ENCODE assay signal across 15 cellular contexts in the genomic region with DNA sequence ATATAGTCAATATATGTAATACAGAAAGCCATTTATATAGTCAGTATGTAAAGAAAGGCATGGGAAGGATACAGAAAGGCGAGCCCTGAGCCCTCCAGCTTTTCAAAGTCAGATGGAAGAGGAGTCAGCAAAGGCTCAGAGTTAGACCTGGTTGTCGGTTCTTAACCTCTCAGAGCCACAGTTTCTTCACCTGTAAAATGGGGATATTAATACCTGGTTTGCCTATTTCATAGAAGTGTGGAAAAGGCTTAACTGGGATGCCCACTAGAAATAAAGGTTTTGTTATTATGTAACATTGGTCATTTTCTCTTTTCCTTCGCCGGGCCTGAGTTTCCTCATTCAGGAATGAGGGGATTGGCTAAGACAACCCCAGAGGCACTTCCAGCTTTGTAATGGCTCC.
"Had no signal": no experiment of that assay in that cellular context is flagged by ENCODE, and none has a peak within 500 bp of the region (broad histone marks: within the 10 kb centered on the region; RNA-seq: fewer than 3 reads in every experiment).

No MANE protein-coding gene starts in this region.

- H3K9me3 Mint-ChIP-seq: T-cell had no signal

- DNase-seq: activated CD4-positive, alpha-beta T cell treated with anti-CD3 and anti-CD28 coated beads for 4 hours; activated CD8-positive, alpha-beta memory T cell treated with anti-CD3 and anti-CD28 coated beads, Interleukin-2, amount 50 U/mL, for 48 hours; activated CD8-positive, alpha-beta T cell treated with anti-CD3 and anti-CD28 coated beads, Interleukin-2, amount 10 ng/mL, durations not matched to agents 7 days and 5 days; activated effector memory CD4-positive, alpha-beta T cell treated with Interleukin-2 at 50 U/mL for 16 hours; gastrocnemius medialis; hypothalamus; kidney glomerular epithelial cell; mesendoderm; retina; stimulated activated CD4-positive, alpha-beta T cell treated with anti-CD3 and anti-CD28 coated beads, Interleukin-4, amount 100 ng/mL, for 4 hours; stomach; T-cell had no signal

- ATAC-seq: activated CD8-positive, alpha-beta T cell treated with anti-CD3 and anti-CD28 coated beads, Interleukin-2, amount 10 ng/mL, durations not matched to agents 7 days and 5 days; gastrocnemius medialis; T-cell had no signal

- H3K9me3 ChIP-seq: ascending aorta, gastrocnemius medialis, stomach had no signal

- H3K27me3 ChIP-seq: ascending aorta, cardiac muscle cell, gastrocnemius medialis, stomach had no signal

- H3K4me3 ChIP-seq: cardiac muscle cell, skin epidermis had no signal

- H3K27ac ChIP-seq: cardiac muscle cell had no signal

- H3K27me3 Mint-ChIP-seq: T-cell had no signal
